ENCODE assay signal across 8 cellular contexts in the genomic region with DNA sequence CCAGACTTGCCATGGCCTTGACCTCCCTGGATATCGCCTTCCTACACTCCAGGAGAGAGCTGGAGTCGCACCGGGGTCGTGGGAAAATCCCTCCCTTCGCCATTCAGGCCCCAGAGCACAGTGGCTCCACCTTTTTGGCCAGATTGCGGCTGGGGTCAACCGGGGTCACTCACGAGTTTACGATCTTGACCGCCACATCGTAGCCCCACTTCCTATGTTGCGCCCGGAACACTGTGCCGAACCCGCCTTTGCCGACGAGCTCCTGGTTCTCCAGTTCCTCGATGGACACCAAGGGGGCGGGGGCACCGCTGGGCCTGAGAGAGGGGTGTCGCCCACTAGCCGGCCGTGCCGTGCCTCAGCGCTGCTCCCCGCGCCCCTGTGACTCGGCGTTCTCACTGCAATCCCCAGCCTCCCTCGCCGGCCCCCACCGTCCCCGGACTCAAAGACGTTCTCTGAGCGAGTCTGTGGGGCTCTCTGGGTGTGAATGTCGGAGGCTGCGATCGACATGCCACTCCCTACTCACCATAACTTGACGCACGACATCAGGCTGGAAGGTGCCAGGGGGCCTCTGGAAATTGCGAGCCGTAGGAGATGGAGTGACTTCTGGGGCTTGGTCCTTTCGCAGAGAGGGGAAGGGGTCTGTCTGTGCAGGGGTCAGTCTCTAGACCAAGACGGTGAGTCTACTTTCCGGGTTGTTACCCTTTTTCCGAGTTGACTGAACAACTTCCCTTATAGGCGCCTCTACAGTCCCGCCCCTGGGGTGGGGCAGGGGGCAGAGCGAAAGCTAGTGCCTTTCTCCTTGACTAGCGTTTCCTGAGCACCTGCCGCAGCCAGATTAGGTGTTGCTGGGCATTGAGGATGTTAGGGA. TPM values are rescaled to one million over a fixed set of nuclear protein-coding genes. Genes with fewer than 3 reads are reported as not detected.
DNase-seq lines count a peak whose midpoint lies in the region; ATAC-seq and TF ChIP-seq lines count a peak whose summit lies in the region.

Gene RIPK3 (minus strand): TSS at position 708 of the 868 bp plus-strand sequence. CDS start 165 bp downstream, at position 543.

- ATAC-seq in GM19025 (IDR thresholded peaks at IDR 0.05; ENCODE audit: low read depth, unreplicated experiment), result peak; percentile 84
- ATAC-seq in HG03135 (IDR thresholded peaks at IDR 0.05; ENCODE audit: unreplicated experiment), result peak; percentile 75
- ATAC-seq in stimulated activated naive CD8-positive, alpha-beta T cell treated with anti-CD3 and anti-CD28 coated beads, Interleukin-15, Interleukin-2, amounts not matched to agents 100 U/mL and 50 U/mL, for 24 hours, result peak; percentile 81

- peak within 1 kb of the TSS; percentile 59 for H3K4me3 ChIP-seq in coronary artery
- peak within 1 kb of the TSS; percentile 84 for H3K4me3 ChIP-seq in mononuclear cell (ENCODE audit: low read length)

- peak; percentile 46 for DNase-seq in activated CD4-positive, CD25-positive, alpha-beta regulatory T cell treated with anti-CD3 and anti-CD28 coated beads, Interleukin-2, amount 50 U/mL, for 16 hours (ENCODE audit: low read depth, low spot score)
- no peak for DNase-seq in coronary artery (ENCODE audit: low spot score)
- peak; percentile 70 for DNase-seq in stimulated activated naive CD8-positive, alpha-beta T cell treated with anti-CD3 and anti-CD28 coated beads, Interleukin-15, Interleukin-2, amounts not matched to agents 100 U/mL and 50 U/mL, for 24 hours
- DNase-seq in EL, result no peak
- no peak for DNase-seq in COLO829 (ENCODE audit: low spot score)

- H3K4me1 ChIP-seq in mononuclear cell (ENCODE audit: insufficient read depth, low read length), result peaks cover 55% of the 10 kb centered on the region

- no peaks in the 10 kb centered on the region for H3K9me3 ChIP-seq in mononuclear cell (ENCODE audit: low read depth, low read length)

- TF ChIP-seq CTCF in coronary artery (IDR thresholded peaks at IDR 0.05), result no peak

- H3K27ac ChIP-seq in coronary artery, result peak within 1 kb of the TSS in 1 of 2 donors; percentile 43

- H3K27me3 ChIP-seq in mononuclear cell (ENCODE audit: insufficient read depth, low read length), result peaks cover 9% of the 10 kb centered on the region

RNA-seq across cellular contexts. Expression of gene RIPK3, which starts in this region (rescaled TPM):
- 9.9 TPM for total RNA-seq in mononuclear cell

Comparison
In these comparisons a context has a peak if more than half of its experiments do, and no peak if none do; other contexts are left out.
1. DNase-seq: peak in activated CD4-positive, CD25-positive, alpha-beta regulatory T cell treated with anti-CD3 and anti-CD28 coated beads, Interleukin-2, amount 50 U/mL, for 16 hours (single experiment) and stimulated activated naive CD8-positive, alpha-beta T cell treated with anti-CD3 and anti-CD28 coated beads, Interleukin-15, Interleukin-2, amounts not matched to agents 100 U/mL and 50 U/mL, for 24 hours (single experiment); none in coronary artery (single experiment), EL (single experiment) and COLO829 (single experiment).
2. Peak in every context shown above with its lines, with median percentiles within 50 percentile points of each other: ATAC-seq.